Comparison of ENCODE assay signal across 8 cellular contexts in the genomic region with DNA sequence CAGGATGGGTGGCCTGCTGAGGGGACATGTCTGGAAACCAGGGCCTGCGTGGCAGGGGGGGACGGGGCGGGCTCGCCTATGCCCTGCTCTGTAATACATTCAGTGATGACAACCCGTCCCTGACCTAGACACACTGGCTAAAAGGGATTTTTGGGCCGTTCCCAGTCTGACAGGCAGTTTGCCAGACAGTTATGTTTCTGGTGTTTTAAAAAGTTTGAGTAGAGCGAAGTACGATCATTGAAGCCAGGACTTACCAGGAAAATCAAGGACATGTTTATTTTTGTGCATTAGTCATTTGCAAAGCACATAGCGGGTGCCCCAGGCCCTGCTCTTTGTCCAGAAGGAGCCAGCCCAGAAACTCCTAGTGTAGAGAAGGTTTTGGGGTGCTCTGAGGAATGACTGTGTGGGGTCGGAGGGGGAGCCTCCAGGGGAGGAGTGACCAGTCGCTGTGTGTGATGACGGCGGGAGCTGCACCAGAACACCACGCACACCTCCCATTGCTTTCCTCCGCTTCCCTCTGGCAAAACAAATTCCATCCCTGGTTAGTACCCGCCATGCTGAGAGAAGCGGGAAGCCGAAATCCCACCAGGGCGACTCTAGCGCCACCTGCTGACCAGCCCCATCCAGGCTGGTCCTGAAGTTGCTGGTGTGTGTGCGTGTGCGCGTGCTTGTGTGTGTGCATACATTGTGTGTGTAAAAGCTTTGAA. TPM values are rescaled to one million over a fixed set of nuclear protein-coding genes. Genes with fewer than 3 reads are reported as not detected.
DNase-seq lines count a peak whose midpoint lies in the region; ATAC-seq and TF ChIP-seq lines count a peak whose summit lies in the region.

No MANE protein-coding gene starts in this region.

- peak; percentile 83 to 95 for TF ChIP-seq CTCF in right atrium auricular region (IDR thresholded peaks at IDR 0.05)

- no peaks in the 10 kb centered on the region for H3K9me3 ChIP-seq in MG63
- no peaks in the 10 kb centered on the region for H3K9me3 ChIP-seq in SJSA1 (replicated peaks)
- H3K9me3 ChIP-seq in right atrium auricular region, result no peaks in the 10 kb centered on the region

- ATAC-seq in GM18498 (IDR thresholded peaks at IDR 0.05; ENCODE audit: unreplicated experiment) (no peak), HG03571 (IDR thresholded peaks at IDR 0.05; ENCODE audit: unreplicated experiment) (no peak)

- H3K27me3 ChIP-seq in MG63 (no peaks in the 10 kb centered on the region), SJSA1 (replicated peaks) (no peaks in the 10 kb centered on the region), right atrium auricular region (no peaks in the 10 kb centered on the region)

- peak; percentile 95 for DNase-seq in EH (ENCODE audit: low read depth)
- peak; percentile 78 for DNase-seq in MG63
- DNase-seq in SJSA1 (ENCODE audit: low read depth in 1 of 2, low spot score in 2 of 2), result peak; percentile 88 to 97
- DNase-seq in anterior cingulate cortex (lab: John Stamatoyannopoulos, UW), result peak in 53 of 58 donors; percentile 13 to 88 (median 53)
- DNase-seq in right atrium auricular region (ENCODE audit: low spot score), result peak; percentile 88
- DNase-seq in pulmonary artery endothelial cell (ENCODE audit: low read depth, low spot score), result peak; percentile 13

- H3K4me3 ChIP-seq in MG63 (no peak overlapping the region), SJSA1 (no peak overlapping the region), right atrium auricular region (no peak overlapping the region)

- H3K27ac ChIP-seq in SJSA1, result peak overlapping the region; percentile 92
- peak overlapping the region; percentile 64 to 77 for H3K27ac ChIP-seq in right atrium auricular region

- H3K36me3 ChIP-seq in MG63, result peaks cover 46% of the 10 kb centered on the region
- peaks cover 20% of the 10 kb centered on the region for H3K36me3 ChIP-seq in SJSA1
- peaks cover 8% of the 10 kb centered on the region for H3K36me3 ChIP-seq in right atrium auricular region

- H3K4me1 ChIP-seq in SJSA1 (replicated peaks) (peaks cover 62% of the 10 kb centered on the region), right atrium auricular region (peaks cover 0 to 54% of the 10 kb centered on the region in 2 donors)

RNA-seq across cellular contexts. Expression of a gene that starts 50.8 kb away (rescaled TPM):
- total RNA-seq in MG63 (2014; rRNA removed; shearing (Covaris generic); ENCODE audit: low replicate concordance), result 42.9 and 91.9 TPM in 2 replicates
- 25.9 and 38.8 TPM in 2 replicates for total RNA-seq in SJSA1 (2014; rRNA removed; shearing (Covaris generic))
- total RNA-seq in right atrium auricular region, result 100 to 1,000 TPM in 1 of 2 donors, 10 to 100 TPM in 1; 92.8 to 354 TPM
- 0.13 and 0.35 TPM in 2 replicates for total RNA-seq in pulmonary artery endothelial cell

Comparison
In these comparisons a context has a peak if more than half of its experiments do, and no peak if none do; other contexts are left out.
1. DNase-seq: peak in every context shown above with its lines; median percentile 95 in EH; 92 in SJSA1; 88 in right atrium auricular region; 78 in MG63; 53 in anterior cingulate cortex; 13 in pulmonary artery endothelial cell.
2. RNA of a gene that starts 50.8 kb away (total RNA-seq): 92.8 to 354 TPM in right atrium auricular region, 42.9 to 91.9 TPM in MG63 and 25.9 to 38.8 TPM in SJSA1; 0.13 to 0.35 TPM in pulmonary artery endothelial cell; every median in the first group is over 10 times any median in the second.